ENCODE assay signal across 19 cellular contexts in the genomic region with DNA sequence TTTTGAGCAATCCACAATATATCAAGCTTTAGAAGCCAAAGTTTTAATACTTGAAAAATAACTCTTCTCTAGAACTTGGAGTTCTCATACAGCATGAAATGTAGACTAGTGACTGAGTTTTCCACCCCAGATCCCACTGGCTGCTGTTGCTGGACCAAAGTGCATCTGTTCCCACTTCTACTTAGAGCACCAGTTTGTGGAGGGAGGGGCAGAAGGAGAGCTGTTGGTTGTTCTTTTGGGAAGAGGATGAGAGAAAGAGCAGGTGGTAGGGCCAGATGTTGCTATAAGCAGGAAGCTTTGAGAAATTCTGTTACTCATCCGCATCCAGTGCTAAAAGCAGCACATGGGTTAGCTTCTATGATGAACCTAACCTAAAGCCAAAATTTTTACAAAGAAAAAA.
"Had no signal": no experiment of that assay in that cellular context is flagged by ENCODE, and none has a peak within 500 bp of the region (broad histone marks: within the 10 kb centered on the region; RNA-seq: fewer than 3 reads in every experiment).

No MANE protein-coding gene starts in this region.

- DNase-seq: activated CD4-positive, alpha-beta memory T cell treated with anti-CD3 and anti-CD28 coated beads, Interleukin-2, amount 10 ng/mL, durations not matched to agents 7 days and 5 days; activated CD4-positive, alpha-beta T cell treated with anti-CD3 and anti-CD28 coated beads for 4 hours; activated CD4-positive, CD25-positive, alpha-beta regulatory T cell; activated naive CD8-positive, alpha-beta T cell treated with anti-CD3 and anti-CD28 coated beads, Interleukin-2, amount 10 ng/mL, durations not matched to agents 7 days and 5 days; amniotic stem cell; cerebellar nuclear complex; endodermal cell; lower lobe of right lung; mesendoderm; naive thymus-derived CD4-positive, alpha-beta T cell; stimulated activated CD4-positive, alpha-beta T cell treated with anti-CD3 and anti-CD28 coated beads, Interleukin-4, amount 100 ng/mL, for 1 hour; stimulated activated naive CD4-positive, alpha-beta T cell treated with Interleukin-2 at 50 U/mL for 16 hours; SW 1271; T-helper 17 cell; upper lobe of right lung had no signal

- H3K4me2 ChIP-seq: neural progenitor cell had no signal

- H2AFZ ChIP-seq: neural progenitor cell had no signal

- H3K4me1 ChIP-seq: lower lobe of right lung, upper lobe of right lung had no signal

- H3K4me3 ChIP-seq: coronary artery, lower lobe of right lung, neural progenitor cell, thoracic aorta, upper lobe of right lung had no signal

- H3K27ac ChIP-seq: coronary artery, lower lobe of right lung, neural progenitor cell, thoracic aorta, upper lobe of right lung had no signal

- H3K9me3 ChIP-seq: lower lobe of right lung, thoracic aorta, upper lobe of right lung had no signal

- H3K36me3 ChIP-seq: neural progenitor cell had no signal

- H3K27me3 ChIP-seq: neural progenitor cell, upper lobe of right lung had no signal

- FAIRE-seq: bronchial epithelial cell had no signal

- H3K9ac ChIP-seq: neural progenitor cell had no signal
